Comparison of ENCODE assay signal across 1 cellular context in genomic region chr1:15625224-15625917, GRCh38.
TF ChIP-seq lines count a peak whose summit lies in the region.

No MANE protein-coding gene starts in this region.

TF ChIP-seq in GM23338, 12 proteins besides CTCF, POLR2A, EP300 and RAD21 (continued from another document):
- TF ChIP-seq ZNF462 (CRISPR knock-in tag; IDR thresholded peaks at IDR 0.05) (no peak), ZNF331 (CRISPR knock-in tag; IDR thresholded peaks at IDR 0.05; ENCODE audit: low read depth) (no peak), NANOG (IDR thresholded peaks at IDR 0.05; ENCODE audit: borderline replicate concordance) (no peak), STAT1 (IDR thresholded peaks at IDR 0.05; ENCODE audit: unreplicated experiment) (no peak), JUNB (IDR thresholded peaks at IDR 0.05; ENCODE audit: unreplicated experiment) (no peak), REST (IDR thresholded peaks at IDR 0.05; ENCODE audit: unreplicated experiment) (no peak), EZH2 (IDR thresholded peaks at IDR 0.05; ENCODE audit: low read depth, unreplicated experiment) (no peak), CREB1 (CRISPR knock-in tag; IDR thresholded peaks at IDR 0.05; ENCODE audit: low read depth) (no peak), EZH2phosphoT487 (IDR thresholded peaks at IDR 0.05; ENCODE audit: unreplicated experiment) (no peak)
